In the genomic region with DNA sequence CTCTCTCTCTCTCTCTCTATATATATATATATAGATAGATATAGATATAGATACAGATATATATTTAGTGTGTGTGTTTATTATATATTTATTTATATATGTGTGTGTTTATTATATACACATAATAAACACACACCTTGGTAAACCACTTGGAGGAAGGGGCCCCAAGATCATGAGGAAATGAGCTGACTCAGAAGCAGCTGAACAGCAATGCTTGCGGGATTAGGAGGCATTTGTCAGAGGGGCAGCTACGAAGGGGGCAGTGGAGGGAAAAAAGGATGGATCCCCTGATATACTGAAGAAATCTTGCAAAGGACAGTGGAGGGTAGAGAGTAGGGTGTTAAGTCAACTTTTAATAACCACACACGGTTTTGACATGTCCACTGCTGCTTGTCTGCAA, we compare ENCODE assay signal across 30 cellular contexts.
DNase-seq lines count a peak whose midpoint lies in the region; ATAC-seq and TF ChIP-seq lines count a peak whose summit lies in the region.
"Had no signal": no experiment of that assay in that cellular context is flagged by ENCODE, and none has a peak within 500 bp of the region (broad histone marks: within the 10 kb centered on the region; RNA-seq: fewer than 3 reads in every experiment).

No MANE protein-coding gene starts in this region.

- DNase-seq in LHCN-M2 (ENCODE audit: low read depth) (peak; percentile 22), chondrocyte (ENCODE audit: low spot score) (no peak), mesendoderm (no peak), smooth muscle cell (lab: John Stamatoyannopoulos, UW; ENCODE audit: unreplicated experiment) (no peak), T-helper 17 cell (no peak), SJCRH30 (no peak), DMS53 (lab: John Stamatoyannopoulos, UW) (no peak), DMS114 treated with DMSO at 0.1 percent for 48 hours (lab: John Stamatoyannopoulos, UW; ENCODE audit: unreplicated experiment) (no peak)
- DNase-seq: activated CD4-positive, alpha-beta T cell treated with anti-CD3 and anti-CD28 coated beads, Interleukin-2, amount 10 ng/mL, durations not matched to agents 24 days and 14 days; activated T-cell treated with anti-CD3 and anti-CD28 coated beads, Interleukin-2, amount 50 U/mL, for 4 hours; C1 segment of cervical spinal cord; glutamatergic neuron; left colon; midbrain; NCI-H1105 treated with DMSO at 0.1 percent for 48 hours; NCI-H2081 treated with DMSO at 0.1 percent for 48 hours; NCI-H774; right lobe of liver; RPMI8226; SK-N-SH; stimulated activated CD4-positive, alpha-beta T cell treated with anti-CD3 and anti-CD28 coated beads, Interleukin-1b, Interleukin-23, amount 100 ng/mL, for 48 hours; substantia nigra; T-helper 2 cell had no signal

- H3K4me1 Mint-ChIP-seq in chondrocyte (ENCODE audit: low read depth) (peaks cover 46% of the 10 kb centered on the region), T-helper 17 cell (no peaks in the 10 kb centered on the region)
- H3K4me1 Mint-ChIP-seq: activated CD4-positive, alpha-beta T cell treated with anti-CD3 and anti-CD28 coated beads, Interleukin-2, amount 10 ng/mL, durations not matched to agents 24 days and 14 days; IgD-negative memory B cell; nephron had no signal

- H3K36me3 ChIP-seq in mesendoderm (ENCODE audit: control insufficient read depth, insufficient read depth, low read length) (no peaks in the 10 kb centered on the region), smooth muscle cell (ENCODE audit: low read depth) (no peaks in the 10 kb centered on the region), SJCRH30 (no peaks in the 10 kb centered on the region)
- H3K36me3 ChIP-seq: cardiac muscle cell, right lobe of liver, vagina had no signal

- H3K27me3 Mint-ChIP-seq in chondrocyte (ENCODE audit: low read depth) (no peaks in the 10 kb centered on the region), T-helper 17 cell (peaks cover 29% of the 10 kb centered on the region)
- H3K27me3 Mint-ChIP-seq: activated CD4-positive, alpha-beta T cell treated with anti-CD3 and anti-CD28 coated beads, Interleukin-2, amount 10 ng/mL, durations not matched to agents 24 days and 14 days; dendritic cell treated with granulocyte-macrophage colony-stimulating factor and Interleukin-4, amounts not matched to agents 40 ng/mL and 50 ng/mL, for 4 days had no signal

- no peak overlapping the region for H4K8ac ChIP-seq in mesendoderm (ENCODE audit: low read depth, low read length)

- no peak for TF ChIP-seq CTCF in chondrocyte (IDR thresholded peaks at IDR 0.05)
- no peak for TF ChIP-seq CTCF in smooth muscle cell (IDR thresholded peaks at IDR 0.05; ENCODE audit: borderline replicate concordance, insufficient read depth, poor library complexity, severe bottlenecking)

- ATAC-seq in T-helper 17 cell = no peak
- ATAC-seq: activated T-cell treated with anti-CD3 and anti-CD28 coated beads, Interleukin-2, amount 50 U/mL, for 4 hours; left colon; right lobe of liver had no signal

- no peak overlapping the region for H4K5ac ChIP-seq in mesendoderm (ENCODE audit: low read length)

- H3K4me2 ChIP-seq in mesendoderm (ENCODE audit: low read length) (no peak overlapping the region), smooth muscle cell (peak overlapping the region; percentile 82)
- H3K4me2 ChIP-seq: SK-N-SH had no signal

- H3F3A ChIP-seq in smooth muscle cell (ENCODE audit: low read depth) = peaks cover 6% of the 10 kb centered on the region

- no CpG with 5 or more reads among the region's 3 CpGs for WGBS in mesendoderm (ENCODE audit: extremely low coverage, insufficient coverage, low lambda C conversion rate)
- 23% methylated on average over 3 of the region's 3 CpGs for WGBS in smooth muscle cell (ENCODE audit: low lambda C conversion rate)

- H2AFZ ChIP-seq in smooth muscle cell (ENCODE audit: low read depth) = no peak overlapping the region
- H2AFZ ChIP-seq: parathyroid adenoma had no signal

- H3K18ac ChIP-seq in mesendoderm (ENCODE audit: low read length) = no peak overlapping the region

- H4K20me1 ChIP-seq in smooth muscle cell (ENCODE audit: low read depth) = no peaks in the 10 kb centered on the region

- H3K79me1 ChIP-seq in mesendoderm (ENCODE audit: low read length) = no peaks in the 10 kb centered on the region

- no peak overlapping the region for H2BK15ac ChIP-seq in mesendoderm (replicated peaks; ENCODE audit: low read depth)

- H3K27me3 ChIP-seq in mesendoderm (ENCODE audit: insufficient read depth, low read length, poor library complexity) (no peaks in the 10 kb centered on the region), smooth muscle cell (ENCODE audit: low read depth) (no peaks in the 10 kb centered on the region), SJCRH30 (no peaks in the 10 kb centered on the region)
- H3K27me3 ChIP-seq: cardiac muscle cell, right lobe of liver, vagina had no signal

- H3K79me2 ChIP-seq in mesendoderm (ENCODE audit: control insufficient read depth, insufficient read depth, low read length) (no peaks in the 10 kb centered on the region), smooth muscle cell (ENCODE audit: low read depth) (no peaks in the 10 kb centered on the region)
- H3K79me2 ChIP-seq: parathyroid adenoma had no signal

- no peak overlapping the region for H3K4ac ChIP-seq in mesendoderm (ENCODE audit: low read depth, low read length)

- no peak overlapping the region for H2BK5ac ChIP-seq in mesendoderm (ENCODE audit: low read length)

- no peak overlapping the region for H3K9ac ChIP-seq in mesendoderm (ENCODE audit: low read length)
- H3K9ac ChIP-seq in smooth muscle cell (ENCODE audit: low read depth) = peak overlapping the region; percentile 93
- H3K9ac ChIP-seq: parathyroid adenoma, SK-N-SH had no signal

- H3K27ac ChIP-seq in mesendoderm (ENCODE audit: low read depth, low read length) = no peak overlapping the region
- peak overlapping the region; percentile 99 for H3K27ac ChIP-seq in smooth muscle cell (ENCODE audit: low read depth)
- no peak overlapping the region for H3K27ac ChIP-seq in SJCRH30
- H3K27ac ChIP-seq: cardiac muscle cell, parathyroid adenoma, right lobe of liver, vagina, VCaP had no signal

- H2BK120ac ChIP-seq in mesendoderm (ENCODE audit: low read depth, low read length) = no peak overlapping the region

- peaks cover 2% of the 10 kb centered on the region for H3K4me1 ChIP-seq in mesendoderm (ENCODE audit: control insufficient read depth, low read depth, low read length)
- H3K4me1 ChIP-seq in smooth muscle cell (ENCODE audit: low read depth) = peaks cover 12% of the 10 kb centered on the region
- no peaks in the 10 kb centered on the region for H3K4me1 ChIP-seq in SJCRH30
- H3K4me1 ChIP-seq: parathyroid adenoma, right lobe of liver, vagina had no signal

- H3K9me3 ChIP-seq in smooth muscle cell (replicated peaks; ENCODE audit: low read depth) (no peaks in the 10 kb centered on the region), T-helper 17 cell (ENCODE audit: control insufficient read depth, low read length, poor library complexity, severe bottlenecking) (no peaks in the 10 kb centered on the region), SJCRH30 (replicated peaks) (no peaks in the 10 kb centered on the region)
- H3K9me3 ChIP-seq: right lobe of liver, SK-N-SH, vagina had no signal

- H3K23ac ChIP-seq in mesendoderm (ENCODE audit: low read length) = no peak overlapping the region

- H3K9me3 Mint-ChIP-seq in chondrocyte (ENCODE audit: low read depth) = no peaks in the 10 kb centered on the region
- H3K9me3 Mint-ChIP-seq: activated CD4-positive, alpha-beta T cell treated with anti-CD3 and anti-CD28 coated beads, Interleukin-2, amount 10 ng/mL, durations not matched to agents 24 days and 14 days; activated T-cell treated with anti-CD3 and anti-CD28 coated beads, Interleukin-2, amount 50 U/mL, for 4 hours; dendritic cell treated with granulocyte-macrophage colony-stimulating factor and Interleukin-4, amounts not matched to agents 40 ng/mL and 50 ng/mL, for 4 days; IgD-negative memory B cell; nephron had no signal

- H3K4me3 ChIP-seq in mesendoderm (ENCODE audit: low read length) = no peak overlapping the region
- peak overlapping the region; percentile 23 for H3K4me3 ChIP-seq in smooth muscle cell
- H3K4me3 ChIP-seq in SJCRH30 = no peak overlapping the region
- H3K4me3 ChIP-seq: cardiac muscle cell, right lobe of liver, vagina had no signal

- no peaks in the 10 kb centered on the region for H3K36me3 Mint-ChIP-seq in chondrocyte (ENCODE audit: low read depth)
- no peaks in the 10 kb centered on the region for H3K36me3 Mint-ChIP-seq in T-helper 17 cell (ENCODE audit: low read depth)

- H3K56ac ChIP-seq in mesendoderm (ENCODE audit: low read length) = peak overlapping the region; percentile 49

- peak overlapping the region; percentile 97 for H3K27ac Mint-ChIP-seq in chondrocyte (ENCODE audit: unreplicated experiment)
- no peak overlapping the region for H3K27ac Mint-ChIP-seq in T-helper 17 cell
- H3K27ac Mint-ChIP-seq: activated CD4-positive, alpha-beta T cell treated with anti-CD3 and anti-CD28 coated beads, Interleukin-2, amount 10 ng/mL, durations not matched to agents 24 days and 14 days; dendritic cell treated with granulocyte-macrophage colony-stimulating factor and Interleukin-4, amounts not matched to agents 40 ng/mL and 50 ng/mL, for 4 days; nephron had no signal

- H2AK5ac ChIP-seq in mesendoderm (ENCODE audit: low read length) = no peak overlapping the region

- peak overlapping the region; percentile 60 for H3K4me3 Mint-ChIP-seq in chondrocyte (ENCODE audit: unreplicated experiment)
- no peak overlapping the region for H3K4me3 Mint-ChIP-seq in T-helper 17 cell
- H3K4me3 Mint-ChIP-seq: activated CD4-positive, alpha-beta T cell treated with anti-CD3 and anti-CD28 coated beads, Interleukin-2, amount 10 ng/mL, durations not matched to agents 24 days and 14 days; activated T-cell treated with anti-CD3 and anti-CD28 coated beads, Interleukin-2, amount 50 U/mL, for 4 hours; dendritic cell treated with granulocyte-macrophage colony-stimulating factor and Interleukin-4, amounts not matched to agents 40 ng/mL and 50 ng/mL, for 4 days; IgD-negative memory B cell; nephron had no signal
